In the genomic region with DNA sequence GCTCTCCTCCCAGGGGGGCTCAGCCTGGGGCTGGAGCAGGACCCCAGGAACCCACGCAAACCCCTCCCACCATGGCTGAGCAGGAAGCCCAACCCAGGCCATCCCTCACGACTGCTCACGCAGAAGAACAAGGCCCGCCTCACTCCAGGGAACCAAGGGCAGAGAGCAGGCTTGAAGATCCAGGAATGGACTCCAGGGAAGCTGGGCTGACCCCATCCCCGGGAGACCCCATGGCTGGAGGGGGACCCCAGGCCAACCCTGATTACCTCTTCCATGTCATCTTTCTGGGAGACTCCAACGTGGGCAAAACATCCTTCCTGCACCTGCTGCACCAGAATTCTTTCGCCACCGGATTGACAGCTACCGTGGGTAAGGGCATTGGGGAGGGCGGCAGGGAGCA, we compare ENCODE assay signal across 26 cellular contexts. TPM values are rescaled to one million over a fixed set of nuclear protein-coding genes. Genes with fewer than 3 reads are reported as not detected.
"Had no signal": no experiment of that assay in that cellular context is flagged by ENCODE, and none has a peak within 500 bp of the region (broad histone marks: within the 10 kb centered on the region; RNA-seq: fewer than 3 reads in every experiment).

No MANE protein-coding gene starts in this region.

- ATAC-seq: activated CD8-positive, alpha-beta memory T cell treated with anti-CD3 and anti-CD28 coated beads, Interleukin-2, amount 10 ng/mL, durations not matched to agents 7 days and 5 days; PC-3; T-helper 17 cell; WTC11 had no signal

- DNase-seq: activated CD4-positive, alpha-beta T cell treated with anti-CD3 and anti-CD28 coated beads for 48 hours; activated CD4-positive, alpha-beta T cell treated with anti-CD3 and anti-CD28 coated beads, Interleukin-2, amount 50 U/mL, for 4 hours; activated CD4-positive, CD25-positive, alpha-beta regulatory T cell treated with anti-CD3 and anti-CD28 coated beads, Interleukin-2, amount 50 U/mL, for 72 hours; activated CD8-positive, alpha-beta memory T cell treated with anti-CD3 and anti-CD28 coated beads, Interleukin-2, amount 10 ng/mL, durations not matched to agents 7 days and 5 days; activated effector memory CD4-positive, alpha-beta T cell treated with anti-CD3 and anti-CD28 coated beads, Interleukin-2, amount 50 U/mL, for 16 hours; activated naive CD4-positive, alpha-beta T cell treated with Interleukin-2 at 50 U/mL for 16 hours; activated T-cell treated with anti-CD3 and anti-CD28 coated beads, Interleukin-2, amount 50 U/mL, for 24 hours; caudate nucleus; Kasumi-1; KBM-7; NCI-H1048; NCI-H146; NCI-H187 treated with DMSO at 0.1 percent for 48 hours; NCI-H2081 treated with DMSO at 0.1 percent for 48 hours; NCI-H2171; NCI-H2227 treated with DMSO at 0.1 percent for 48 hours; NCI-H446 treated with DMSO at 0.1 percent for 48 hours; NCI-H524 treated with DMSO at 0.1 percent for 48 hours; NCI-H748 treated with DMSO at 0.1 percent for 48 hours; PC-3; SIG-M5; T-helper 17 cell; T-helper 9 cell had no signal

- H3K27ac Mint-ChIP-seq: activated CD8-positive, alpha-beta memory T cell treated with anti-CD3 and anti-CD28 coated beads, Interleukin-2, amount 10 ng/mL, durations not matched to agents 7 days and 5 days; activated naive CD8-positive, alpha-beta T cell; activated T-cell treated with anti-CD3 and anti-CD28 coated beads, Interleukin-2, amount 50 U/mL, for 24 hours; T-helper 17 cell; WTC11 had no signal

- FAIRE-seq: RCC 7860 had no signal

- H3K4me3 Mint-ChIP-seq: activated CD8-positive, alpha-beta memory T cell treated with anti-CD3 and anti-CD28 coated beads, Interleukin-2, amount 10 ng/mL, durations not matched to agents 7 days and 5 days; activated naive CD8-positive, alpha-beta T cell; activated T-cell treated with anti-CD3 and anti-CD28 coated beads, Interleukin-2, amount 50 U/mL, for 24 hours; T-helper 17 cell; WTC11 had no signal

- H3K36me3 Mint-ChIP-seq: activated CD8-positive, alpha-beta memory T cell treated with anti-CD3 and anti-CD28 coated beads, Interleukin-2, amount 10 ng/mL, durations not matched to agents 7 days and 5 days; activated naive CD8-positive, alpha-beta T cell; WTC11 had no signal

- H3K9me3 Mint-ChIP-seq: activated T-cell treated with anti-CD3 and anti-CD28 coated beads, Interleukin-2, amount 50 U/mL, for 24 hours; WTC11 had no signal

- H3K27me3 Mint-ChIP-seq: activated naive CD8-positive, alpha-beta T cell; activated T-cell treated with anti-CD3 and anti-CD28 coated beads, Interleukin-2, amount 50 U/mL, for 24 hours; T-helper 17 cell had no signal

RNA-seq across cellular contexts. Expression of a gene that starts 24.7 kb away (rescaled TPM):
- total RNA-seq: activated CD8-positive, alpha-beta memory T cell treated with anti-CD3 and anti-CD28 coated beads, Interleukin-2, amount 10 ng/mL, durations not matched to agents 7 days and 5 days; PC-3 had no signal
